Comparison of ENCODE assay signal across 8 cellular contexts in the genomic region with DNA sequence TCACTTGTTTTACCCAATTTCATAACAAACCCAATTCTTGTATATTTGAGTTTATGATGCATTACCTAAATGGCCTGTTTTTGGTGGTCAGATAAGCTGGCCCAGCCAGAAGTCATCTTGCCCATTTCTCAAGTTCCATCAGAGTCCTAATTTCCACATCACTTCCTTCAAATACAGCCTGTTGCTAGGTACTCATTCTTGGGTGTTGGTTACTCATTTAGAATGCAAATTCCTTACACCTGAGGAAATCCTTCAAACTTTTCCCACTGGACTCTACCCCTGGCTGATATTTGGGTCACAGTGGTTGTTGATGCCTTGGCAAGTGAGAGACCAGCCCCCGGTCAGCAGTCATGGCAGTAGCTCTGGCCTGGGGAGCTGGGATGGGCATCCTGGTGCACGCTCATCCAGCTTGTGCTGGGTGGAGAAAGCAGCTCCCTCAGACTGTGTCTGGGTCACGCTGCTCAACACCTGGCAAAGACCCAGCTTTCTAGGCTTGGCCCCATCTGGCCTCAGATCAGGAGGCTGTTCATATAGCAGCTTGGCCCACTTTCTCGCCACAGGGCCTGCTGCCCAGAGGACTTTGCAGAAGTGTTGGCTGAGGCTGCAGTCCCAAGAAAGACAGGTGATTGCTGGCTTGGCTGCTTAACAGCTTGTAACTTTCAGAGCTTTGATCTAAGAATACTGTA. TPM values are rescaled to one million over a fixed set of nuclear protein-coding genes. Genes with fewer than 3 reads are reported as not detected.
A peak's percentile ranks its signal among the peaks of the same experiment; 100 is the strongest.
DNase-seq lines count a peak whose midpoint lies in the region; ATAC-seq and TF ChIP-seq lines count a peak whose summit lies in the region.

No MANE protein-coding gene starts in this region.

- TF ChIP-seq CTCF in body of pancreas (IDR thresholded peaks at IDR 0.05) (no peak), left lung (IDR thresholded peaks at IDR 0.05) (no peak), thoracic aorta (IDR thresholded peaks at IDR 0.05) (no peak), GM20000 (IDR thresholded peaks at IDR 0.05; ENCODE audit: extremely low read depth, missing control alignments) (no peak)

- H3K27me3 ChIP-seq in body of pancreas (no peaks in the 10 kb centered on the region), left lung (no peaks in the 10 kb centered on the region), thoracic aorta (replicated peaks; ENCODE audit: insufficient read depth) (no peaks in the 10 kb centered on the region)

- intact Hi-C loops in body of pancreas (cut with DNase I) (loop anchor here (5.0 kb wide), 1 partner anchor 72 kb away; no protein-coding TSS in a partner anchor), left lung (cut with DNase I) (no loop called here)

- H3K4me1 ChIP-seq in body of pancreas = peaks cover 19% of the 10 kb centered on the region
- H3K4me1 ChIP-seq in left lung = peaks cover 24 to 63% of the 10 kb centered on the region in 2 donors
- peaks cover 12 to 54% of the 10 kb centered on the region in 2 donors for H3K4me1 ChIP-seq in thoracic aorta (ENCODE audit: control insufficient read depth in 1 of 2, low read depth in 2 of 2)

- peak; percentile 80 for ATAC-seq in body of pancreas
- peak; percentile 59 for ATAC-seq in left lung
- ATAC-seq in thoracic aorta (ENCODE audit: insufficient number of reproducible peaks, low FRiP score, low read depth) = no peak
- ATAC-seq in GM19328 (IDR thresholded peaks at IDR 0.05; ENCODE audit: unreplicated experiment) = no peak

- H3K36me3 ChIP-seq in body of pancreas (replicated peaks in 1 of 2; ENCODE audit: insufficient read depth in 1 of 2, low read depth in 2 of 2) (peaks cover 0 to 8% of the 10 kb centered on the region in 2 donors), left lung (peaks cover 0 to 58% of the 10 kb centered on the region in 2 donors), thoracic aorta (peaks cover 11% of the 10 kb centered on the region)

- DNase-seq in NCI-H1105 treated with DMSO at 0.1 percent for 48 hours (lab: John Stamatoyannopoulos, UW) (peak; percentile 66), body of pancreas (peak; percentile 67 to 89 (median 82)), left lung (peak in 1 of 2 donors; percentile 78), thoracic aorta (ENCODE audit: low spot score) (peak; percentile 35), GM20000 (ENCODE audit: low spot score) (no peak), EL (no peak)
- DNase-seq in stimulated activated CD4-positive, alpha-beta T cell treated with anti-CD3 and anti-CD28 coated beads, Interleukin-4, amount 100 ng/mL, for 1 hour = no peak

- TF ChIP-seq POLR2A in body of pancreas (IDR thresholded peaks at IDR 0.05) = no peak

- H3K27ac ChIP-seq in body of pancreas = peak overlapping the region; percentile 27 to 61 (median 41)
- peak overlapping the region; percentile 31 to 67 for H3K27ac ChIP-seq in left lung
- H3K27ac ChIP-seq in thoracic aorta = peak overlapping the region; percentile 33 to 52

- 23 to 31% methylated on average over 4 of the region's 4 CpGs for WGBS in body of pancreas, 2 donors

- H3K9me3 ChIP-seq in body of pancreas (no peaks in the 10 kb centered on the region), left lung (no peaks in the 10 kb centered on the region), thoracic aorta (no peaks in the 10 kb centered on the region)

- no peak overlapping the region for H3K4me3 ChIP-seq in body of pancreas
- no peak overlapping the region for H3K4me3 ChIP-seq in left lung
- no peak overlapping the region for H3K4me3 ChIP-seq in thoracic aorta

RNA-seq across cellular contexts. Expression of a gene that starts 25.8 kb away (rescaled TPM):
- total RNA-seq in body of pancreas = 100 to 1,000 TPM; 106 to 147 TPM
- total RNA-seq in left lung = 100 to 1,000 TPM; 264 to 294 TPM
- 100 to 1,000 TPM; 214 to 284 TPM for total RNA-seq in thoracic aorta

Comparison
In these comparisons a context has a peak if more than half of its experiments do, and no peak if none do; other contexts are left out.
1. DNase-seq: peak in NCI-H1105 treated with DMSO at 0.1 percent for 48 hours (single experiment), body of pancreas (4 of 4) and thoracic aorta (single experiment); none in GM20000 (single experiment), EL (single experiment) and stimulated activated CD4-positive, alpha-beta T cell treated with anti-CD3 and anti-CD28 coated beads, Interleukin-4, amount 100 ng/mL, for 1 hour (single experiment).
2. ATAC-seq: peak in body of pancreas (single experiment) and left lung (single experiment); none in thoracic aorta (single experiment) and GM19328 (single experiment).
3. Peak in every context shown above with its lines, with median percentiles within 50 percentile points of each other: H3K27ac ChIP-seq.